ENCODE assay signal across 1 cellular context in genomic region chr16:88466175-88466862, GRCh38.
TF ChIP-seq lines count a peak whose summit lies in the region.

No MANE protein-coding gene starts in this region.

TF ChIP-seq in A549, 52 proteins besides CTCF, POLR2A, EP300 and RAD21 (continued from another document):
- TF ChIP-seq PBX3 (IDR thresholded peaks at IDR 0.05): no peak
- no peak for TF ChIP-seq CHD4 (IDR thresholded peaks at IDR 0.05; ENCODE audit: borderline replicate concordance)
- no peak for TF ChIP-seq FOXS1 (CRISPR knock-in tag; IDR thresholded peaks at IDR 0.05)
- TF ChIP-seq EHF (CRISPR knock-in tag; IDR thresholded peaks at IDR 0.05): no peak
- TF ChIP-seq KDM1A (IDR thresholded peaks at IDR 0.05; ENCODE audit: low read depth): peak; percentile 71; the same call in 1 of the 2 replicates
- TF ChIP-seq, protein P1, sequence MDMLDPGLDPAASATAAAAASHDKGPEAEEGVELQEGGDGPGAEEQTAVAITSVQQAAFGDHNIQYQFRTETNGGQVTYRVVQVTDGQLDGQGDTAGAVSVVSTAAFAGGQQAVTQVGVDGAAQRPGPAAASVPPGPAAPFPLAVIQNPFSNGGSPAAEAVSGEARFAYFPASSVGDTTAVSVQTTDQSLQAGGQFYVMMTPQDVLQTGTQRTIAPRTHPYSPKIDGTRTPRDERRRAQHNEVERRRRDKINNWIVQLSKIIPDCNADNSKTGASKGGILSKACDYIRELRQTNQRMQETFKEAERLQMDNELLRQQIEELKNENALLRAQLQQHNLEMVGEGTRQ (IDR thresholded peaks at IDR 0.05): no peak
- no peak for TF ChIP-seq FOSL2 (IDR thresholded peaks at IDR 0.05)
- TF ChIP-seq FOSL2 (CRISPR knock-in tag; IDR thresholded peaks at IDR 0.05): no peak
